Comparison of ENCODE assay signal across 23 cellular contexts in the genomic region with DNA sequence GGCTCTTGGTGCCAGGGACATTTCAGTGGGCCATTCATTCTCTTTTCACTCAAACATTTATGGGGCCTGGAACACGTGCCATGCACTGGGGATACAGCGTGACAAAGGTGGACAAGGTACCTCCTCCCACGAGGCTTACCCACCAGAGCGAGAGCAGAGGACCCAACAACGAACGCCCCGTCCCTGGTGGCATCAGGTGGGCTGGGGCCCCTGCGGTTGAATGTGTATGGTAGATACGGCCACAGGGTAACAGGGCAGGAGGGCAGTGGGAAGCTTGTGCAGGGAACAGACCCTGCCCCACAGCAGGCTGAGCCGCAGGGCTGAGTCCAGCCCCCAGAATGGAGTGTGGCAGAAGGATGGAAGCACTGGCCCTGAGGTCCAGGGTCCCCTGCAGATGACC.
DNase-seq lines count a peak whose midpoint lies in the region; ATAC-seq lines count a peak whose summit lies in the region.
"Had no signal": no experiment of that assay in that cellular context is flagged by ENCODE, and none has a peak within 500 bp of the region (broad histone marks: within the 10 kb centered on the region; RNA-seq: fewer than 3 reads in every experiment).

No MANE protein-coding gene starts in this region.

- no peaks in the 10 kb centered on the region for H3K9me3 Mint-ChIP-seq in activated CD4-positive, alpha-beta T cell treated with anti-CD3 and anti-CD28 coated beads for 36 hours (ENCODE audit: low read depth)
- H3K9me3 Mint-ChIP-seq in T-cell = no peaks in the 10 kb centered on the region
- no peaks in the 10 kb centered on the region for H3K9me3 Mint-ChIP-seq in effector memory CD8-positive, alpha-beta T cell
- H3K9me3 Mint-ChIP-seq: activated T-cell treated with anti-CD3 and anti-CD28 coated beads, Interleukin-2, amount 50 U/mL, for 4 hours; CD14-positive monocyte had no signal

- peak overlapping the region; percentile 75 for H3K27ac Mint-ChIP-seq in activated CD4-positive, alpha-beta T cell treated with anti-CD3 and anti-CD28 coated beads for 36 hours
- H3K27ac Mint-ChIP-seq in T-cell = peak overlapping the region; percentile 76 to 84
- peak overlapping the region; percentile 44 to 83 for H3K27ac Mint-ChIP-seq in effector memory CD8-positive, alpha-beta T cell

- H3K27ac ChIP-seq in skeletal muscle tissue (ENCODE audit: low read depth, low read length) = peak overlapping the region; percentile 77

- H3K36me3 Mint-ChIP-seq in activated CD4-positive, alpha-beta T cell treated with anti-CD3 and anti-CD28 coated beads for 36 hours (ENCODE audit: low read depth) = no peaks in the 10 kb centered on the region
- no peaks in the 10 kb centered on the region for H3K36me3 Mint-ChIP-seq in T-cell
- H3K36me3 Mint-ChIP-seq in effector memory CD8-positive, alpha-beta T cell (ENCODE audit: insufficient read depth) = peaks cover 3% of the 10 kb centered on the region
- H3K36me3 Mint-ChIP-seq: CD14-positive monocyte had no signal

- peaks cover 8 to 10% (median 9%) of the 10 kb centered on the region in 3 donors for H3K4me1 ChIP-seq in skeletal muscle tissue (ENCODE audit: control insufficient read depth in 3 of 3, insufficient read depth in 3 of 3, low read length in 3 of 3)

- no peak overlapping the region for H3K4me3 Mint-ChIP-seq in activated CD4-positive, alpha-beta T cell treated with anti-CD3 and anti-CD28 coated beads for 36 hours
- no peak overlapping the region for H3K4me3 Mint-ChIP-seq in T-cell
- H3K4me3 Mint-ChIP-seq in effector memory CD8-positive, alpha-beta T cell = no peak overlapping the region
- H3K4me3 Mint-ChIP-seq: activated T-cell treated with anti-CD3 and anti-CD28 coated beads, Interleukin-2, amount 50 U/mL, for 4 hours had no signal

- CTCF ChIA-PET in activated CD4-positive, alpha-beta T cell treated with anti-CD3 and anti-CD28 coated beads for 36 hours (lab: Charles Lee) = no interaction called here
- CTCF ChIA-PET in T-cell (lab: Charles Lee) = no interaction called here

- H3K4me1 Mint-ChIP-seq in activated CD4-positive, alpha-beta T cell treated with anti-CD3 and anti-CD28 coated beads for 36 hours = peaks cover 20% of the 10 kb centered on the region
- peaks cover 9 to 31% (median 16%) of the 10 kb centered on the region in 3 donors for H3K4me1 Mint-ChIP-seq in T-cell
- H3K4me1 Mint-ChIP-seq in effector memory CD8-positive, alpha-beta T cell (ENCODE audit: low read depth in 2 of 2) = peaks cover under 1 to 3% of the 10 kb centered on the region in 2 donors

- DNase-seq in activated CD4-positive, alpha-beta T cell treated with anti-CD3 and anti-CD28 coated beads for 36 hours = no peak
- DNase-seq in activated CD4-positive, alpha-beta T cell treated with anti-CD3 and anti-CD28 coated beads, Interleukin-2, amount 50 U/mL, for 4 hours = no peak
- no peak for DNase-seq in T-cell
- no peak for DNase-seq in effector memory CD8-positive, alpha-beta T cell
- DNase-seq in hypothalamus (lab: John Stamatoyannopoulos, UW) = no peak
- no peak for DNase-seq in NCI-H524 (lab: John Stamatoyannopoulos, UW)
- DNase-seq: activated CD4-positive, alpha-beta T cell treated with anti-CD3 and anti-CD28 coated beads for 1 hour; activated T-cell treated with anti-CD3 and anti-CD28 coated beads, Interleukin-2, amount 50 U/mL, for 4 hours; adrenal gland; DMS153; effector CD4-positive, alpha-beta T cell; Karpas-422; naive thymus-derived CD4-positive, alpha-beta T cell; NCI-H1092 treated with DMSO at 0.1 percent for 48 hours; NCI-H2107; NCI-H526 treated with DMSO at 0.1 percent for 48 hours; SIG-M5; small intestine; stimulated activated CD4-positive, alpha-beta T cell treated with anti-CD3 and anti-CD28 coated beads, Interleukin-4, amount 100 ng/mL, for 24 hours had no signal

- H3K9ac ChIP-seq in skeletal muscle tissue (ENCODE audit: low read depth in 1 of 3, low read length in 3 of 3) = no peak overlapping the region

- no peaks in the 10 kb centered on the region for H3K27me3 ChIP-seq in skeletal muscle tissue (ENCODE audit: control insufficient read depth in 3 of 3, insufficient read depth in 3 of 3, low read length in 3 of 3)
- H3K27me3 ChIP-seq: adrenal gland had no signal

- no peak for ATAC-seq in activated CD4-positive, alpha-beta T cell treated with anti-CD3 and anti-CD28 coated beads for 36 hours
- ATAC-seq in T-cell (replicated peaks in 1 of 4) = no peak
- no peak for ATAC-seq in effector memory CD8-positive, alpha-beta T cell (replicated peaks)
- no peak for ATAC-seq in GM21390 (IDR thresholded peaks at IDR 0.05; ENCODE audit: unreplicated experiment)
- ATAC-seq: activated T-cell treated with anti-CD3 and anti-CD28 coated beads, Interleukin-2, amount 50 U/mL, for 4 hours; naive thymus-derived CD4-positive, alpha-beta T cell had no signal

- POLR2A ChIA-PET in activated CD4-positive, alpha-beta T cell treated with anti-CD3 and anti-CD28 coated beads for 36 hours (lab: Charles Lee) = no interaction called here
- POLR2A ChIA-PET in T-cell (lab: Charles Lee) = no interaction called here

- H3K4me3 ChIP-seq in skeletal muscle tissue (ENCODE audit: low read length in 3 of 3) = no peak overlapping the region
- H3K4me3 ChIP-seq: adrenal gland, lung had no signal

- peaks cover 2% of the 10 kb centered on the region for H3K27me3 Mint-ChIP-seq in activated CD4-positive, alpha-beta T cell treated with anti-CD3 and anti-CD28 coated beads for 36 hours
- H3K27me3 Mint-ChIP-seq in T-cell = peaks cover 3 to 4% of the 10 kb centered on the region in 2 donors
- peaks cover 0 to 28% of the 10 kb centered on the region in 2 donors for H3K27me3 Mint-ChIP-seq in effector memory CD8-positive, alpha-beta T cell

- no peaks in the 10 kb centered on the region for H3K9me3 ChIP-seq in skeletal muscle tissue (ENCODE audit: control insufficient read depth in 3 of 3, low read length in 3 of 3)

- no peaks in the 10 kb centered on the region for H3K36me3 ChIP-seq in skeletal muscle tissue (ENCODE audit: control insufficient read depth in 3 of 3, insufficient read depth in 3 of 3, low read length in 3 of 3)
- H3K36me3 ChIP-seq: adrenal gland had no signal

- intact Hi-C loops in activated CD4-positive, alpha-beta T cell treated with anti-CD3 and anti-CD28 coated beads for 36 hours (cut with DNase I, micrococcal nuclease) = no loop called here
